In the genomic region with DNA sequence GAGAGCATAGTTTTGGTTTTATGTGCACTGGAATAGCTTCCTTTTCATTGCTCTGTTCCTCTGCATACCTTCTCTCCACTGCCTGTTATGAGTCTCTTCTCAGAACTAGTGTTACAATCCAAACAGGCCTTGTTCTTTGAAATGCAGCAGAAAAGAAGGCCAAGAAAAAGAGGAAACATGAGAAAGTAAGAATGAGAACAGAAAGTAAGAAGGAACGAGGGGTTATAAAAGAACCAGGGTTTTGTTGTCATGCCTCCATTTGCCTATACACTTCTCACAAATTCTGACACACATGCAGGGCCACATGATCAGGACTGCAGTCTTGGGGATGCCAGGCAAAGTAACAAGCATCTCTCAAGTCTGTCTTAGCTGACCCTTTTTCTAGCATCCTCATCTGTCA, we compare ENCODE assay signal across 2 cellular contexts.
TF ChIP-seq lines count a peak whose summit lies in the region.

No MANE protein-coding gene starts in this region.

TF ChIP-seq in SK-N-SH treated with all-trans-retinoic acid at 6 μM for 48 hours, 23 proteins besides CTCF, POLR2A, EP300 and RAD21 (continued from another document):
- no peak for TF ChIP-seq ZNF8 (CRISPR knock-in tag; IDR thresholded peaks at IDR 0.05)
- TF ChIP-seq BACH2 (CRISPR knock-in tag; IDR thresholded peaks at IDR 0.05; ENCODE audit: borderline replicate concordance): no peak
- TF ChIP-seq ISL1 (CRISPR knock-in tag; IDR thresholded peaks at IDR 0.05): no peak
- no peak for TF ChIP-seq CSDC2 (CRISPR knock-in tag; IDR thresholded peaks at IDR 0.05)
- TF ChIP-seq TSHZ2 (CRISPR knock-in tag; IDR thresholded peaks at IDR 0.05): no peak
- TF ChIP-seq SNAI2 (CRISPR knock-in tag; IDR thresholded peaks at IDR 0.05): no peak
- no peak for TF ChIP-seq RARB (CRISPR knock-in tag; IDR thresholded peaks at IDR 0.05)
- TF ChIP-seq ARNTL (CRISPR knock-in tag; IDR thresholded peaks at IDR 0.05; ENCODE audit: borderline replicate concordance, low read depth): no peak
TF ChIP-seq in SK-N-SH treated with all-trans-retinoic acid at 6 μM for 48 hours: peak in this region for 0.

TF ChIP-seq in SK-N-SH, 30 proteins besides CTCF, POLR2A, EP300 and RAD21 (continued from another document):
- TF ChIP-seq USF2 (IDR thresholded peaks at IDR 0.05; ENCODE audit: borderline replicate concordance, low read depth, low read length) (no peak), CHD2 (IDR thresholded peaks at IDR 0.05; ENCODE audit: low read length, partially characterized antibody) (no peak)
TF ChIP-seq in SK-N-SH: peak in this region for 0.
